9 cellular contexts compared by ENCODE assay signal in the genomic region with DNA sequence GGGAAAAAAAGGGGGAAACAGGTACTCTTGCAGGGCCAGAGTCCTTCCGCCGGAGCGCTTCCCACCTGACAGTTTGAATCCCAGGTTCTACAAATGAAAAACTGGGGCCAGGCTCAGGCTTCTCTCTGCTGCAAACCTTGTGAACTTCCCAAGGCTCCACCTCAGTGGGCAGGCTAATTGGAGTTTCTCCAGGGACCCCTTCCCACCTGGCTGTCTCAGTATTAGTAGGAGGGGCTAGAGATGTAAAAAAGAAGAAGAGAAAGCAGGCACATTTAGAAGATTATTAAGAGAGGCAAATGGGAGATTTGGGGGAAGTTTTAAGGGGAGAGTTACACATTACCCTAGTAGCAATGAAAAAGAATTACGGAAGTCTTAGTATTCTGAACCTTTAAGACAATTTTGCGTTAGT. TPM values are rescaled to one million over a fixed set of nuclear protein-coding genes. Genes with fewer than 3 reads are reported as not detected.
DNase-seq lines count a peak whose midpoint lies in the region; ATAC-seq and TF ChIP-seq lines count a peak whose summit lies in the region.
"Had no signal": no experiment of that assay in that cellular context is flagged by ENCODE, and none has a peak within 500 bp of the region (broad histone marks: within the 10 kb centered on the region; RNA-seq: fewer than 3 reads in every experiment).

No MANE protein-coding gene starts in this region.

- H3K4me1 ChIP-seq in iPS-15b (ENCODE audit: control insufficient read depth, insufficient read depth, low read length), result peaks cover 7% of the 10 kb centered on the region

- peak overlapping the region; percentile 24; the same call in 1 of the 2 replicates for H3K27ac ChIP-seq in C4-2B
- peak overlapping the region; percentile 97 for H3K27ac ChIP-seq in HL-60 (replicated peaks)

- peak in 1 of 2 experiments; percentile 76 for DNase-seq in HL-60 (ENCODE audit: low read depth in 1 of 2, low spot score in 1 of 2)
- DNase-seq in activated T-cell treated with anti-CD3 and anti-CD28 coated beads, Interleukin-2, amount 50 U/mL, for 4 hours, result no peak
- peak; percentile 30 for DNase-seq in stimulated activated CD4-positive, alpha-beta T cell treated with anti-CD3 and anti-CD28 coated beads, Interleukin-4, amount 100 ng/mL, for 1 hour
- DNase-seq in EL, result no peak

- peak overlapping the region; percentile 96 for H3K4me3 Mint-ChIP-seq in activated T-cell treated with anti-CD3 and anti-CD28 coated beads, Interleukin-2, amount 50 U/mL, for 4 hours

- no peaks in the 10 kb centered on the region for H3K27me3 Mint-ChIP-seq in activated T-cell treated with anti-CD3 and anti-CD28 coated beads, Interleukin-2, amount 50 U/mL, for 4 hours (ENCODE audit: low read depth)

- ATAC-seq in activated T-cell treated with anti-CD3 and anti-CD28 coated beads, Interleukin-2, amount 50 U/mL, for 4 hours, result no peak
- ATAC-seq in HG02938 (IDR thresholded peaks at IDR 0.05; ENCODE audit: unreplicated experiment) (no peak), GM18511 (IDR thresholded peaks at IDR 0.05; ENCODE audit: unreplicated experiment) (no peak)

- peaks cover 27% of the 10 kb centered on the region for H3K36me3 Mint-ChIP-seq in activated T-cell treated with anti-CD3 and anti-CD28 coated beads, Interleukin-2, amount 50 U/mL, for 4 hours (ENCODE audit: insufficient read depth)

- H3K9ac ChIP-seq in iPS-15b (ENCODE audit: low read depth, low read length), result no peak overlapping the region

- H3K36me3 ChIP-seq in iPS-15b (ENCODE audit: control insufficient read depth, insufficient read depth, low read length), result no peaks in the 10 kb centered on the region

- H3K9me3 ChIP-seq in iPS-15b (ENCODE audit: control insufficient read depth, insufficient read depth, low read length), result no peaks in the 10 kb centered on the region

- no peak for TF ChIP-seq CTCF in C4-2B (conservative IDR thresholded peaks at IDR 0.05)
- no peak for TF ChIP-seq CTCF in HL-60 (IDR thresholded peaks at IDR 0.05; ENCODE audit: insufficient read depth, low read length)

- H3K4me3 ChIP-seq in HL-60 (replicated peaks; ENCODE audit: insufficient read depth, low read length) (peak overlapping the region; percentile 68), iPS-15b (ENCODE audit: low read depth, low read length) (peak overlapping the region; percentile 87)

- H3K4me1 Mint-ChIP-seq in activated T-cell treated with anti-CD3 and anti-CD28 coated beads, Interleukin-2, amount 50 U/mL, for 4 hours (ENCODE audit: low read depth), result peaks cover 63% of the 10 kb centered on the region

- H3K9me3 Mint-ChIP-seq in activated T-cell treated with anti-CD3 and anti-CD28 coated beads, Interleukin-2, amount 50 U/mL, for 4 hours, result peaks cover 10% of the 10 kb centered on the region

- H3K27me3 ChIP-seq in HL-60 (ENCODE audit: insufficient read depth, poor library complexity, severe bottlenecking) (no peaks in the 10 kb centered on the region), iPS-15b (ENCODE audit: control insufficient read depth, insufficient read depth, low read length) (no peaks in the 10 kb centered on the region)

RNA-seq across cellular contexts. Expression of gene CLEC2D, which starts 20.0 kb away (rescaled TPM):
- total RNA-seq in activated T-cell treated with anti-CD3 and anti-CD28 coated beads, Interleukin-2, amount 50 U/mL, for 4 hours, result 100 to 1,000 TPM; 278 to 321 (median 282) TPM

RNA-seq across cellular contexts. Expression of gene KLRB1, which starts 41.8 kb away (rescaled TPM):
- total RNA-seq in activated T-cell treated with anti-CD3 and anti-CD28 coated beads, Interleukin-2, amount 50 U/mL, for 4 hours, result 1 to 10 TPM in 2 of 3 donors, under 1 TPM in 1; 0.56 to 2.2 (median 1.1) TPM
- total RNA-seq: HT1080 had no signal
